In genomic region chr18:51516478-51517038, GRCh38 we compare ENCODE assay signal across 28 cellular contexts.
"Had no signal": no experiment of that assay in that cellular context is flagged by ENCODE, and none has a peak within 500 bp of the region (broad histone marks: within the 10 kb centered on the region; RNA-seq: fewer than 3 reads in every experiment).

No MANE protein-coding gene starts in this region.

- H3K36me3 Mint-ChIP-seq: mesothelial cell of epicardium; naive B cell; natural killer cell treated with Interleukin-12 subunit alpha and Interleukin-12 subunit beta and Interleukin-15 and Interleukin-18, amount 100 ng/mL, for 72 hours; type B pancreatic cell had no signal

- H2AFZ ChIP-seq: parathyroid adenoma had no signal

- H3K79me2 ChIP-seq: parathyroid adenoma had no signal

- H3K9me3 ChIP-seq: gastrocnemius medialis, mucosa of descending colon, neutrophil, thyroid gland had no signal

- ATAC-seq: effector memory CD8-positive, alpha-beta T cell; gastrocnemius medialis; left lobe of liver; mucosa of descending colon; natural killer cell treated with Interleukin-12 subunit alpha and Interleukin-12 subunit beta and Interleukin-15 and Interleukin-18, amount 100 ng/mL, for 72 hours; sciatic nerve had no signal

- H3K27me3 Mint-ChIP-seq: progenitor cell of endocrine pancreas had no signal

- H3K9me3 Mint-ChIP-seq: effector memory CD8-positive, alpha-beta T cell; mesothelial cell of epicardium; natural killer cell treated with Interleukin-12 subunit alpha and Interleukin-12 subunit beta and Interleukin-15 and Interleukin-18, amount 100 ng/mL, for 72 hours; type B pancreatic cell had no signal

- H3K27ac Mint-ChIP-seq: effector memory CD8-positive, alpha-beta T cell; mesothelial cell of epicardium; naive B cell; natural killer cell treated with Interleukin-12 subunit alpha and Interleukin-12 subunit beta and Interleukin-15 and Interleukin-18, amount 100 ng/mL, for 72 hours; progenitor cell of endocrine pancreas; type B pancreatic cell had no signal

- H3K4me1 ChIP-seq: gastrocnemius medialis, parathyroid adenoma, stomach, thyroid gland had no signal

- H3K4me3 Mint-ChIP-seq: effector memory CD8-positive, alpha-beta T cell; mesothelial cell of epicardium; naive B cell; natural killer cell treated with Interleukin-12 subunit alpha and Interleukin-12 subunit beta and Interleukin-15 and Interleukin-18, amount 100 ng/mL, for 72 hours; neural crest cell; type B pancreatic cell had no signal

- H3K36me3 ChIP-seq: gastrocnemius medialis, neutrophil, stomach, thyroid gland had no signal

- H3K27ac ChIP-seq: gastrocnemius medialis, neutrophil, parathyroid adenoma, stomach, thyroid gland had no signal

- H3K4me1 Mint-ChIP-seq: mesothelial cell of epicardium, naive B cell had no signal

- H3K4me3 ChIP-seq: gastrocnemius medialis, mucosa of descending colon, smooth muscle cell, stomach, thyroid gland had no signal

- FAIRE-seq: endometrium, kidney had no signal

- H3K4me2 ChIP-seq: smooth muscle cell had no signal

- H3K9ac ChIP-seq: parathyroid adenoma had no signal

- DNase-seq: cortex of kidney; effector memory CD8-positive, alpha-beta T cell; erythroblast; foreskin fibroblast; gastrocnemius medialis; head of caudate nucleus; kidney; mesenchymal stem cell; mucosa of descending colon; naive B cell; stimulated activated CD4-positive, alpha-beta T cell treated with anti-CD3 and anti-CD28 coated beads, Interleukin-12 subunit alpha, Interleukin-12 subunit beta, amount 100 ng/mL, for 4 hours; stimulated activated CD4-positive, alpha-beta T cell treated with anti-CD3 and anti-CD28 coated beads, Interleukin-1b, Interleukin-23, amount 100 ng/mL, for 48 hours; stimulated activated CD4-positive, alpha-beta T cell treated with anti-CD3 and anti-CD28 coated beads, Interleukin-4, amount 100 ng/mL, for 1 hour; stimulated activated CD8-positive, alpha-beta memory T cell treated with anti-CD3 and anti-CD28 coated beads, Interleukin-4, amount 100 ng/mL, for 48 hours; stimulated activated naive CD4-positive, alpha-beta T cell treated with Interleukin-2 at 50 U/mL for 16 hours; stomach; thyroid gland had no signal

- H3K27me3 ChIP-seq: gastrocnemius medialis, neutrophil, stomach, thyroid gland had no signal
